ENCODE assay signal across 20 cellular contexts in genomic region chr1:96727860-96728259, GRCh38. TPM values are rescaled to one million over a fixed set of nuclear protein-coding genes. Genes with fewer than 3 reads are reported as not detected.
DNase-seq lines count a peak whose midpoint lies in the region; ATAC-seq, FAIRE-seq and TF ChIP-seq lines count a peak whose summit lies in the region.
"Had no signal": no experiment of that assay in that cellular context is flagged by ENCODE, and none has a peak within 500 bp of the region (broad histone marks: within the 10 kb centered on the region; RNA-seq: fewer than 3 reads in every experiment).

No MANE protein-coding gene starts in this region.

- H3K27ac Mint-ChIP-seq in MCF 10A (ENCODE audit: low read depth, unreplicated experiment), result peak overlapping the region; percentile 65
- H3K27ac Mint-ChIP-seq in naive thymus-derived CD8-positive, alpha-beta T cell, result no peak overlapping the region
- no peak overlapping the region for H3K27ac Mint-ChIP-seq in activated T-helper 2 cell treated with anti-CD3 and anti-CD28 coated beads, Interferon-gamma antibody, Interleukin-2, Interleukin-4, amounts not matched to agents 10 μg/mL and 5 μg/mL and 100 μg/mL, durations not matched to agents 14 hours and 24 hours and 36 hours
- H3K27ac Mint-ChIP-seq: B cell; CD8-positive, alpha-beta T cell; HFFc6 had no signal

- H3K9me1 ChIP-seq in K562 (ENCODE audit: control insufficient read depth, insufficient read depth, low read length), result no peaks in the 10 kb centered on the region

- no peak for TF ChIP-seq EP300 in K562 (IDR thresholded peaks at IDR 0.05; ENCODE audit: low read length)

- H3K27ac ChIP-seq in mammary epithelial cell (ENCODE audit: insufficient read depth, low read depth, low read length) (no peak overlapping the region), K562 (ENCODE audit: extremely low read depth, low read depth, low read length) (no peak overlapping the region)
- H3K27ac ChIP-seq: HL-60 had no signal

- peaks cover 93% of the 10 kb centered on the region for H3K79me2 ChIP-seq in mammary epithelial cell (ENCODE audit: insufficient read depth, low read length)
- H3K79me2 ChIP-seq in K562 (ENCODE audit: control insufficient read depth, insufficient read depth, low read length), result peaks cover 98% of the 10 kb centered on the region

- H3K36me3 ChIP-seq in mammary epithelial cell (ENCODE audit: insufficient read depth, low read length) (no peaks in the 10 kb centered on the region), K562 (ENCODE audit: control insufficient read depth, insufficient read depth, low read length) (peaks cover 60% of the 10 kb centered on the region)

- no peak for FAIRE-seq in K562 (lab: Jason Lieb, UNC)
- FAIRE-seq: D721Med had no signal

- dilution Hi-C loops in mammary epithelial cell (cut with HindIII; ENCODE audit: low sequenced_read_pairs), result no loop called here

- H3K4me3 ChIP-seq in mammary epithelial cell (replicated peaks in 1 of 3; ENCODE audit: insufficient read depth in 1 of 3, low read depth in 2 of 3, low read length in 3 of 3), result no peak overlapping the region
- H3K4me3 ChIP-seq in K562, result no peak overlapping the region

- H4K20me1 ChIP-seq in mammary epithelial cell (ENCODE audit: insufficient read depth, low read length) (no peaks in the 10 kb centered on the region), K562 (replicated peaks; ENCODE audit: control insufficient read depth, insufficient read depth, low read length) (no peaks in the 10 kb centered on the region)

- H2AFZ ChIP-seq in mammary epithelial cell (ENCODE audit: low read depth, low read length) (no peak overlapping the region), K562 (ENCODE audit: low read depth, low read length) (no peak overlapping the region)

- no peaks in the 10 kb centered on the region for H3K27me3 ChIP-seq in mammary epithelial cell (ENCODE audit: insufficient read depth, low read length)
- no peaks in the 10 kb centered on the region for H3K27me3 ChIP-seq in K562 (ENCODE audit: control insufficient read depth in 2 of 2, insufficient read depth in 2 of 2, low read length in 2 of 2)

- in situ Hi-C loops in mammary epithelial cell (cut with MboI; ENCODE audit: low sequenced_read_pairs in 2 of 2), result no loop called here
- in situ Hi-C loops in K562 (cut with MboI), result no loop called here

- ATAC-seq in K562 (peak; percentile 56), left cardiac atrium (no peak), GM21825 (IDR thresholded peaks at IDR 0.05; ENCODE audit: unreplicated experiment) (no peak)
- no peak for ATAC-seq in naive thymus-derived CD8-positive, alpha-beta T cell
- ATAC-seq: CD8-positive, alpha-beta T cell had no signal

- intact Hi-C loops in MCF 10A (cut with micrococcal nuclease) (no loop called here), mammary epithelial cell (cut with micrococcal nuclease) (loop anchor here (10.0 kb wide), 2 partner anchors 163 to 363 kb away; no protein-coding TSS in a partner anchor), K562 (cut with micrococcal nuclease) (no loop called here), left cardiac atrium (cut with DNase I) (no loop called here)
- intact Hi-C loops in activated T-helper 2 cell treated with anti-CD3 and anti-CD28 coated beads, Interferon-gamma antibody, Interleukin-2, Interleukin-4, amounts not matched to agents 10 μg/mL and 5 μg/mL and 100 μg/mL, durations not matched to agents 14 hours and 24 hours and 36 hours (cut with micrococcal nuclease), result loop anchor here (10.0 kb wide), 1 partner anchor 1493 kb away; the partner anchor contains the start of gene RWDD3

- no peaks in the 10 kb centered on the region for H3K9me3 Mint-ChIP-seq in MCF 10A (ENCODE audit: unreplicated experiment)
- H3K9me3 Mint-ChIP-seq in naive thymus-derived CD8-positive, alpha-beta T cell, result no peaks in the 10 kb centered on the region
- peaks cover 3% of the 10 kb centered on the region for H3K9me3 Mint-ChIP-seq in activated T-helper 2 cell treated with anti-CD3 and anti-CD28 coated beads, Interferon-gamma antibody, Interleukin-2, Interleukin-4, amounts not matched to agents 10 μg/mL and 5 μg/mL and 100 μg/mL, durations not matched to agents 14 hours and 24 hours and 36 hours
- H3K9me3 Mint-ChIP-seq: CD8-positive, alpha-beta T cell; HFFc6 had no signal

- peaks cover 63% of the 10 kb centered on the region for H3K36me3 Mint-ChIP-seq in MCF 10A (ENCODE audit: insufficient read depth, unreplicated experiment)
- H3K36me3 Mint-ChIP-seq in naive thymus-derived CD8-positive, alpha-beta T cell, result peaks cover 12 to 54% (median 36%) of the 10 kb centered on the region in 3 donors
- H3K36me3 Mint-ChIP-seq in activated T-helper 2 cell treated with anti-CD3 and anti-CD28 coated beads, Interferon-gamma antibody, Interleukin-2, Interleukin-4, amounts not matched to agents 10 μg/mL and 5 μg/mL and 100 μg/mL, durations not matched to agents 14 hours and 24 hours and 36 hours (ENCODE audit: low read depth), result peaks cover 58% of the 10 kb centered on the region

- no peaks in the 10 kb centered on the region for H3K4me1 ChIP-seq in mammary epithelial cell (ENCODE audit: insufficient read depth, low read length)
- peaks cover 2 to 3% of the 10 kb centered on the region in 2 experiments; a peak in 2 of 5 replicates for H3K4me1 ChIP-seq in K562 (replicated peaks in 1 of 2; ENCODE audit: control insufficient read depth in 2 of 2, insufficient read depth in 2 of 2, low read length in 2 of 2)

- no peak for TF ChIP-seq CTCF in MCF 10A (IDR thresholded peaks at IDR 0.05; ENCODE audit: unreplicated experiment)
- TF ChIP-seq CTCF in mammary epithelial cell (conservative IDR thresholded peaks at IDR 0.05 in 1 of 2, IDR thresholded peaks at IDR 0.05 in 1 of 2; ENCODE audit: extremely low read depth in 1 of 2, insufficient read depth in 1 of 2, low read depth in 1 of 2, low read length in 2 of 2), result no peak
- TF ChIP-seq CTCF in K562 (IDR thresholded peaks at IDR 0.05 in 2 of 3, conservative IDR thresholded peaks at IDR 0.05 in 1 of 3; ENCODE audit: insufficient read depth in 2 of 3, low read depth in 1 of 3, low read length in 3 of 3), result no peak

- POLR2A ChIA-PET in MCF 10A (lab: Yijun Ruan, JAX) (interaction anchor here (0.6 to 0.8 kb wide), 2 partner anchors 9 to 130 kb away, joined by 3 to 5 read pairs; no protein-coding TSS in a partner anchor), K562 (lab: Yijun Ruan, JAX) (interaction anchor here (0.6 to 1.6 kb wide), 4 partner anchors 8 to 18 kb away, joined by 3 to 8 read pairs (median 4); no protein-coding TSS in a partner anchor)
- POLR2A ChIA-PET in naive thymus-derived CD8-positive, alpha-beta T cell (lab: Charles Lee), result no interaction called here

- no peaks in the 10 kb centered on the region for H3K9me3 ChIP-seq in mammary epithelial cell (replicated peaks; ENCODE audit: insufficient read depth, low read length)
- H3K9me3 ChIP-seq in K562 (replicated peaks; ENCODE audit: control insufficient read depth, insufficient read depth, low read depth, low read length), result no peaks in the 10 kb centered on the region

- no peak for DNase-seq in MCF 10A (ENCODE audit: unreplicated experiment)
- DNase-seq in mammary epithelial cell, result no peak
- no peak for DNase-seq in K562 (ENCODE audit: extremely low read depth in 1 of 4, low spot score in 3 of 4)
- no peak for DNase-seq in naive thymus-derived CD8-positive, alpha-beta T cell
- no peak for DNase-seq in AML-193 (lab: John Stamatoyannopoulos, UW)
- DNase-seq in activated T-helper 2 cell treated with anti-CD3 and anti-CD28 coated beads, Interferon-gamma antibody, Interleukin-2, Interleukin-4, amounts not matched to agents 10 μg/mL and 5 μg/mL and 100 μg/mL, durations not matched to agents 14 hours and 24 hours and 36 hours (ENCODE audit: low spot score), result no peak
- DNase-seq in left cardiac atrium, result no peak
- DNase-seq: ACHN; C1 segment of cervical spinal cord; CD8-positive, alpha-beta T cell; COR-L47; DMS153; DMS79 treated with DMSO at 0.1 percent for 48 hours; GDM1; HCEC 1CT; HFFc6 had no signal

- TF ChIP-seq RAD21 in K562 (CRISPR knock-in tag; conservative IDR thresholded peaks at IDR 0.05 in 1 of 2, IDR thresholded peaks at IDR 0.05 in 1 of 2), result no peak

- no peak overlapping the region for H3K4me3 Mint-ChIP-seq in MCF 10A (ENCODE audit: unreplicated experiment)
- H3K4me3 Mint-ChIP-seq in naive thymus-derived CD8-positive, alpha-beta T cell, result peak overlapping the region in 7 of 10 donors; percentile 2 to 53 (median 40)
- no peak overlapping the region for H3K4me3 Mint-ChIP-seq in activated T-helper 2 cell treated with anti-CD3 and anti-CD28 coated beads, Interferon-gamma antibody, Interleukin-2, Interleukin-4, amounts not matched to agents 10 μg/mL and 5 μg/mL and 100 μg/mL, durations not matched to agents 14 hours and 24 hours and 36 hours (ENCODE audit: low read depth)
- H3K4me3 Mint-ChIP-seq: B cell, HFFc6 had no signal

- H3K27me3 Mint-ChIP-seq in MCF 10A (ENCODE audit: insufficient read depth, unreplicated experiment), result no peaks in the 10 kb centered on the region
- H3K27me3 Mint-ChIP-seq in naive thymus-derived CD8-positive, alpha-beta T cell, result no peaks in the 10 kb centered on the region
- no peaks in the 10 kb centered on the region for H3K27me3 Mint-ChIP-seq in activated T-helper 2 cell treated with anti-CD3 and anti-CD28 coated beads, Interferon-gamma antibody, Interleukin-2, Interleukin-4, amounts not matched to agents 10 μg/mL and 5 μg/mL and 100 μg/mL, durations not matched to agents 14 hours and 24 hours and 36 hours (ENCODE audit: low read depth)
- H3K27me3 Mint-ChIP-seq: B cell had no signal

- H3K4me2 ChIP-seq in mammary epithelial cell (ENCODE audit: insufficient read depth, low read depth, low read length) (no peak overlapping the region), K562 (ENCODE audit: insufficient read depth, low read length) (no peak overlapping the region)

- H3K9ac ChIP-seq in mammary epithelial cell (ENCODE audit: insufficient read depth, low read length) (no peak overlapping the region), K562 (ENCODE audit: insufficient read depth in 1 of 2, low read depth in 2 of 2, low read length in 2 of 2) (no peak overlapping the region)

- TF ChIP-seq POLR2A in K562 (conservative IDR thresholded peaks at IDR 0.05), result no peak

- H3K4me1 Mint-ChIP-seq in MCF 10A (ENCODE audit: insufficient read depth, unreplicated experiment), result peaks cover 34% of the 10 kb centered on the region
- peaks cover 24 to 69% (median 64%) of the 10 kb centered on the region in 4 donors for H3K4me1 Mint-ChIP-seq in naive thymus-derived CD8-positive, alpha-beta T cell
- peaks cover 37% of the 10 kb centered on the region for H3K4me1 Mint-ChIP-seq in activated T-helper 2 cell treated with anti-CD3 and anti-CD28 coated beads, Interferon-gamma antibody, Interleukin-2, Interleukin-4, amounts not matched to agents 10 μg/mL and 5 μg/mL and 100 μg/mL, durations not matched to agents 14 hours and 24 hours and 36 hours (ENCODE audit: low read depth)

- CTCF ChIA-PET in MCF 10A (lab: Yijun Ruan, JAX), result interaction anchor here (0.8 kb wide), 1 partner anchor 11 kb away, joined by 3 read pairs; no protein-coding TSS in a partner anchor
- CTCF ChIA-PET in mammary epithelial cell (lab: Charles Lee; ENCODE audit: low non-redundant PET), result no interaction called here
- CTCF ChIA-PET in K562 (lab: Yijun Ruan, JAX; ENCODE audit: low intra/inter-chr PET ratio), result no interaction called here

- 100% methylated on average over 3 of the region's 3 CpGs for WGBS in mammary epithelial cell (ENCODE audit: low coverage, missing lambda C conversion rate)
- 88% methylated on average over 2 of the region's 3 CpGs for WGBS in K562 (ENCODE audit: insufficient coverage, low coverage, missing lambda C conversion rate)

- BruUV-seq in MCF 10A (replicated peaks; lab: Mats Ljungman, UMichigan) (no TSS peak), mammary epithelial cell (replicated peaks; lab: Mats Ljungman, UMichigan) (no TSS peak), K562 (replicated peaks; lab: Mats Ljungman, UMichigan) (no TSS peak)

RNA-seq across cellular contexts. Expression of gene PTBP2, which starts 6.3 kb away (rescaled TPM):
- total RNA-seq in MCF 10A (2022), result 15.8 and 17.3 TPM in 2 replicates
- 10 to 100 TPM; 13.0 to 13.6 TPM for total RNA-seq in mammary epithelial cell
- polyA plus RNA-seq in mammary epithelial cell, result 5.3 TPM
- 7.8 TPM for polyA minus RNA-seq in mammary epithelial cell
- total RNA-seq in K562 (2011; cell fraction: chromatin; rRNA removed; ENCODE audit: low replicate concordance), result 77.0 and 161 TPM in 2 replicates
- 16.8 and 26.5 TPM in 2 replicates for total RNA-seq in K562 (2011; cell fraction: nucleolus; rRNA removed)
- 43.6 and 43.9 TPM in 2 replicates for total RNA-seq in K562 (2011; cell fraction: nucleoplasm; rRNA removed)
- total RNA-seq in K562 (2014; rRNA removed), result 14.6 and 17.3 TPM in 2 replicates
- total RNA-seq in K562 (2014; rRNA removed; fragmentation: Illumina TruSeq; extraction: Trizol), result 29.5 and 31.1 TPM in 2 replicates
- total RNA-seq in K562 (2015; rRNA removed; fragmentation: Illumina TruSeq; extraction: Trizol), result 29.8 and 30.6 TPM in 2 replicates
- total RNA-seq in K562 (2021), result 18.6 and 20.2 TPM in 2 replicates
- polyA plus RNA-seq in K562 (2011; rRNA removed), result 17.5 and 22.9 TPM in 2 replicates
- 4.9 and 7.1 TPM in 2 replicates for polyA plus RNA-seq in K562 (2011; cell fraction: cytosol; rRNA removed)
- polyA plus RNA-seq in K562 (2011; cell fraction: nucleus; rRNA removed), result 25.5 and 34.3 TPM in 2 replicates
- polyA plus RNA-seq in K562 (2012), result 7.1 and 7.4 TPM in 2 replicates
- 19.0 and 22.6 TPM in 2 replicates for polyA plus RNA-seq in K562 (2014; fragmentation: Illumina TruSeq; extraction: Trizol)
- 10 to 100 TPM in 1 of 2 experiments, 1 to 10 TPM in 1; 9.8 to 11.0 TPM for polyA plus RNA-seq in K562 (2014; fragmentation: Nextera tagmentation; extraction: Ambion mirVana)
- polyA plus RNA-seq in K562 (2014; rRNA removed), result 12.7 and 20.9 TPM in 2 replicates
- 76.2 and 88.4 TPM in 2 replicates for polyA minus RNA-seq in K562 (2011; rRNA and poly(A)+ RNA removed)
- 10.1 and 22.7 TPM in 2 replicates for polyA minus RNA-seq in K562 (2011; cell fraction: cytosol; rRNA and poly(A)+ RNA removed)
- polyA minus RNA-seq in K562 (2011; cell fraction: nucleus; rRNA and poly(A)+ RNA removed), result 35.0 and 72.4 TPM in 2 replicates
- 10 to 100 TPM; 20.6 to 22.1 TPM for total RNA-seq in naive thymus-derived CD8-positive, alpha-beta T cell
- 1 to 10 TPM; 1.4 to 2.7 (median 2.1) TPM for polyA plus RNA-seq in naive thymus-derived CD8-positive, alpha-beta T cell
- 17.1 and 18.8 TPM in 2 replicates for total RNA-seq in activated T-helper 2 cell treated with anti-CD3 and anti-CD28 coated beads, Interferon-gamma antibody, Interleukin-2, Interleukin-4, amounts not matched to agents 10 μg/mL and 5 μg/mL and 100 μg/mL, durations not matched to agents 14 hours and 24 hours and 36 hours
- 10 to 100 TPM; 12.5 to 16.3 TPM for total RNA-seq in left cardiac atrium

Comparison
In these comparisons a context has a peak if more than half of its experiments do, and no peak if none do; other contexts are left out.
1. intact Hi-C loops: an anchor here in mammary epithelial cell (10.0 kb wide) and activated T-helper 2 cell treated with anti-CD3 and anti-CD28 coated beads, Interferon-gamma antibody, Interleukin-2, Interleukin-4, amounts not matched to agents 10 μg/mL and 5 μg/mL and 100 μg/mL, durations not matched to agents 14 hours and 24 hours and 36 hours (10.0 kb wide); none called in MCF 10A, K562 and left cardiac atrium.
2. H3K4me3 Mint-ChIP-seq: peak in naive thymus-derived CD8-positive, alpha-beta T cell (7 of 10); none in MCF 10A (single experiment) and activated T-helper 2 cell treated with anti-CD3 and anti-CD28 coated beads, Interferon-gamma antibody, Interleukin-2, Interleukin-4, amounts not matched to agents 10 μg/mL and 5 μg/mL and 100 μg/mL, durations not matched to agents 14 hours and 24 hours and 36 hours (single experiment).